In the genomic region with DNA sequence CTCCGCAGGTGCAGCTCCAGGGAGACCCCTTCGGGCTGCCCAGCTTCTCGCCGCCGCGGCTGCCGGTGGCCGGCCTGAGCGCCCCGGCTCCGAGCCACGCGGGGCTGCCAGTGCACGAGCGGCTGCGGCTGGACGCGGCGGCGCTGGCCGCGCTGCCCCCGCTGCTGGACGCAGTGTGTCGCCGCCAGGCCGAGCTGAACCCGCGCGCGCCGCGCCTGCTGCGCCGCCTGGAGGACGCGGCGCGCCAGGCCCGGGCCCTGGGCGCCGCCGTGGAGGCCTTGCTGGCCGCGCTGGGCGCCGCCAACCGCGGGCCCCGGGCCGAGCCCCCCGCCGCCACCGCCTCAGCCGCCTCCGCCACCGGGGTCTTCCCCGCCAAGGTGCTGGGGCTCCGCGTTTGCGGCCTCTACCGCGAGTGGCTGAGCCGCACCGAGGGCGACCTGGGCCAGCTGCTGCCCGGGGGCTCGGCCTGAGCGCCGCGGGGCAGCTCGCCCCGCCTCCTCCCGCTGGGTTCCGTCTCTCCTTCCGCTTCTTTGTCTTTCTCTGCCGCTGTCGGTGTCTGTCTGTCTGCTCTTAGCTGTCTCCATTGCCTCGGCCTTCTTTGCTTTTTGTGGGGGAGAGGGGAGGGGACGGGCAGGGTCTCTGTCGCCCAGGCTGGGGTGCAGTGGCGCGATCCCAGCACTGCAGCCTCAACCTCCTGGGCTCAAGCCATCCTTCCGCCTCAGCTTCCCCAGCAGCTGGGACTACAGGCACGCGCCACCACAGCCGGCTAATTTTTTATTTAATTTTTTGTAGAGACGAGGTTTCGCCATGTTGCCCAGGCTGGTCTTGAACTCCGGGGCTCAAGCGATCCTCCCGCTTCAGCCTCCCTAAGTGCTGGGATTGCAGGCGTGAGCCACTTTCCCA, we compare ENCODE assay signal across 1 cellular context.
TF ChIP-seq lines count a peak whose summit lies in the region.

No MANE protein-coding gene starts in this region.

TF ChIP-seq in WTC11, 78 proteins besides CTCF, POLR2A, EP300 and RAD21 (continued from another document):
- no peak for TF ChIP-seq IRF2 (CRISPR knock-in tag; IDR thresholded peaks at IDR 0.05; ENCODE audit: borderline replicate concordance, low read depth)
- TF ChIP-seq EMX1 (CRISPR knock-in tag; IDR thresholded peaks at IDR 0.05): no peak
- no peak for TF ChIP-seq CBFB (CRISPR knock-in tag; IDR thresholded peaks at IDR 0.05; ENCODE audit: low read depth)
- TF ChIP-seq PRRX2 (CRISPR knock-in tag; IDR thresholded peaks at IDR 0.05): no peak
- TF ChIP-seq, protein P1, sequence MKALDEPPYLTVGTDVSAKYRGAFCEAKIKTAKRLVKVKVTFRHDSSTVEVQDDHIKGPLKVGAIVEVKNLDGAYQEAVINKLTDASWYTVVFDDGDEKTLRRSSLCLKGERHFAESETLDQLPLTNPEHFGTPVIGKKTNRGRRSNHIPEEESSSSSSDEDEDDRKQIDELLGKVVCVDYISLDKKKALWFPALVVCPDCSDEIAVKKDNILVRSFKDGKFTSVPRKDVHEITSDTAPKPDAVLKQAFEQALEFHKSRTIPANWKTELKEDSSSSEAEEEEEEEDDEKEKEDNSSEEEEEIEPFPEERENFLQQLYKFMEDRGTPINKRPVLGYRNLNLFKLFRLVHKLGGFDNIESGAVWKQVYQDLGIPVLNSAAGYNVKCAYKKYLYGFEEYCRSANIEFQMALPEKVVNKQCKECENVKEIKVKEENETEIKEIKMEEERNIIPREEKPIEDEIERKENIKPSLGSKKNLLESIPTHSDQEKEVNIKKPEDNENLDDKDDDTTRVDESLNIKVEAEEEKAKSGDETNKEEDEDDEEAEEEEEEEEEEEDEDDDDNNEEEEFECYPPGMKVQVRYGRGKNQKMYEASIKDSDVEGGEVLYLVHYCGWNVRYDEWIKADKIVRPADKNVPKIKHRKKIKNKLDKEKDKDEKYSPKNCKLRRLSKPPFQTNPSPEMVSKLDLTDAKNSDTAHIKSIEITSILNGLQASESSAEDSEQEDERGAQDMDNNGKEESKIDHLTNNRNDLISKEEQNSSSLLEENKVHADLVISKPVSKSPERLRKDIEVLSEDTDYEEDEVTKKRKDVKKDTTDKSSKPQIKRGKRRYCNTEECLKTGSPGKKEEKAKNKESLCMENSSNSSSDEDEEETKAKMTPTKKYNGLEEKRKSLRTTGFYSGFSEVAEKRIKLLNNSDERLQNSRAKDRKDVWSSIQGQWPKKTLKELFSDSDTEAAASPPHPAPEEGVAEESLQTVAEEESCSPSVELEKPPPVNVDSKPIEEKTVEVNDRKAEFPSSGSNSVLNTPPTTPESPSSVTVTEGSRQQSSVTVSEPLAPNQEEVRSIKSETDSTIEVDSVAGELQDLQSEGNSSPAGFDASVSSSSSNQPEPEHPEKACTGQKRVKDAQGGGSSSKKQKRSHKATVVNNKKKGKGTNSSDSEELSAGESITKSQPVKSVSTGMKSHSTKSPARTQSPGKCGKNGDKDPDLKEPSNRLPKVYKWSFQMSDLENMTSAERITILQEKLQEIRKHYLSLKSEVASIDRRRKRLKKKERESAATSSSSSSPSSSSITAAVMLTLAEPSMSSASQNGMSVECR (CRISPR knock-in tag; IDR thresholded peaks at IDR 0.05; ENCODE audit: borderline replicate concordance): no peak
- TF ChIP-seq, protein P2, sequence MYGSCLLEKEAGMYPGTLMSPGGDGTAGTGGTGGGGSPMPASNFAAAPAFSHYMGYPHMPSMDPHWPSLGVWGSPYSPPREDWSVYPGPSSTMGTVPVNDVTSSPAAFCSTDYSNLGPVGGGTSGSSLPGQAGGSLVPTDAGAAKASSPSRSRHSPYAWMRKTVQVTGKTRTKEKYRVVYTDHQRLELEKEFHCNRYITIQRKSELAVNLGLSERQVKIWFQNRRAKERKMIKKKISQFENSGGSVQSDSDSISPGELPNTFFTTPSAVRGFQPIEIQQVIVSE (CRISPR knock-in tag; IDR thresholded peaks at IDR 0.05; ENCODE audit: borderline replicate concordance): no peak
- TF ChIP-seq, protein P3, sequence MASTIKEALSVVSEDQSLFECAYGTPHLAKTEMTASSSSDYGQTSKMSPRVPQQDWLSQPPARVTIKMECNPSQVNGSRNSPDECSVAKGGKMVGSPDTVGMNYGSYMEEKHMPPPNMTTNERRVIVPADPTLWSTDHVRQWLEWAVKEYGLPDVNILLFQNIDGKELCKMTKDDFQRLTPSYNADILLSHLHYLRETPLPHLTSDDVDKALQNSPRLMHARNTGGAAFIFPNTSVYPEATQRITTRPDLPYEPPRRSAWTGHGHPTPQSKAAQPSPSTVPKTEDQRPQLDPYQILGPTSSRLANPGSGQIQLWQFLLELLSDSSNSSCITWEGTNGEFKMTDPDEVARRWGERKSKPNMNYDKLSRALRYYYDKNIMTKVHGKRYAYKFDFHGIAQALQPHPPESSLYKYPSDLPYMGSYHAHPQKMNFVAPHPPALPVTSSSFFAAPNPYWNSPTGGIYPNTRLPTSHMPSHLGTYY (CRISPR knock-in tag; IDR thresholded peaks at IDR 0.05): no peak
- TF ChIP-seq, protein P4, sequence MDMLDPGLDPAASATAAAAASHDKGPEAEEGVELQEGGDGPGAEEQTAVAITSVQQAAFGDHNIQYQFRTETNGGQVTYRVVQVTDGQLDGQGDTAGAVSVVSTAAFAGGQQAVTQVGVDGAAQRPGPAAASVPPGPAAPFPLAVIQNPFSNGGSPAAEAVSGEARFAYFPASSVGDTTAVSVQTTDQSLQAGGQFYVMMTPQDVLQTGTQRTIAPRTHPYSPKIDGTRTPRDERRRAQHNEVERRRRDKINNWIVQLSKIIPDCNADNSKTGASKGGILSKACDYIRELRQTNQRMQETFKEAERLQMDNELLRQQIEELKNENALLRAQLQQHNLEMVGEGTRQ (CRISPR knock-in tag; IDR thresholded peaks at IDR 0.05): no peak
- TF ChIP-seq CREB1 (CRISPR knock-in tag; IDR thresholded peaks at IDR 0.05): no peak
- TF ChIP-seq JAZF1 (CRISPR knock-in tag; IDR thresholded peaks at IDR 0.05): no peak
- no peak for TF ChIP-seq ZNF219 (CRISPR knock-in tag; IDR thresholded peaks at IDR 0.05; ENCODE audit: borderline replicate concordance)
- TF ChIP-seq, protein P5, sequence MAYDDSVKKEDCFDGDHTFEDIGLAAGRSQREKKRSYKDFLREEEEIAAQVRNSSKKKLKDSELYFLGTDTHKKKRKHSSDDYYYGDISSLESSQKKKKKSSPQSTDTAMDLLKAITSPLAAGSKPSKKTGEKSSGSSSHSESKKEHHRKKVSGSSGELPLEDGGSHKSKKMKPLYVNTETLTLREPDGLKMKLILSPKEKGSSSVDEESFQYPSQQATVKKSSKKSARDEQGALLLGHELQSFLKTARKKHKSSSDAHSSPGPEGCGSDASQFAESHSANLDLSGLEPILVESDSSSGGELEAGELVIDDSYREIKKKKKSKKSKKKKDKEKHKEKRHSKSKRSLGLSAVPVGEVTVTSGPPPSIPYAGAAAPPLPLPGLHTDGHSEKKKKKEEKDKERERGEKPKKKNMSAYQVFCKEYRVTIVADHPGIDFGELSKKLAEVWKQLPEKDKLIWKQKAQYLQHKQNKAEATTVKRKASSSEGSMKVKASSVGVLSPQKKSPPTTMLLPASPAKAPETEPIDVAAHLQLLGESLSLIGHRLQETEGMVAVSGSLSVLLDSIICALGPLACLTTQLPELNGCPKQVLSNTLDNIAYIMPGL (CRISPR knock-in tag; IDR thresholded peaks at IDR 0.05): peak; percentile 23; the same call in 1 of the 2 replicates
- 0 out of 2 replicates have a peak, but pooled peaks have one; percentile 40 for TF ChIP-seq KAT7 (CRISPR knock-in tag; IDR thresholded peaks at IDR 0.05; ENCODE audit: borderline replicate concordance)
- no peak for TF ChIP-seq JUN (CRISPR knock-in tag; IDR thresholded peaks at IDR 0.05)
- TF ChIP-seq ZNF317 (CRISPR knock-in tag; IDR thresholded peaks at IDR 0.05; ENCODE audit: borderline replicate concordance, low read depth): 0 out of 2 replicates have a peak, but pooled peaks have one; percentile 28
- no peak for TF ChIP-seq SMAD3 (CRISPR knock-in tag; IDR thresholded peaks at IDR 0.05; ENCODE audit: borderline replicate concordance)
- no peak for TF ChIP-seq NFATC4 (CRISPR knock-in tag; IDR thresholded peaks at IDR 0.05)
- TF ChIP-seq ZNF423 (CRISPR knock-in tag; IDR thresholded peaks at IDR 0.05): peak; percentile 71
